In genomic region chr3:1534252-1534651, GRCh38 we compare ENCODE assay signal across 1 cellular context.
A peak's percentile ranks its signal among the peaks of the same experiment; 100 is the strongest.
TF ChIP-seq lines count a peak whose summit lies in the region.

No MANE protein-coding gene starts in this region.

TF ChIP-seq in K562, 482 proteins besides CTCF, POLR2A, EP300 and RAD21 (continued from another document):
- no peak for TF ChIP-seq ZNF707 (CRISPR knock-in tag; conservative IDR thresholded peaks at IDR 0.05)
- no peak for TF ChIP-seq MTA3 (IDR thresholded peaks at IDR 0.05; ENCODE audit: borderline replicate concordance)
- 0 out of 2 replicates have a peak, but pooled peaks have one; percentile 7 for TF ChIP-seq MAFK (IDR thresholded peaks at IDR 0.05; ENCODE audit: low read length)
- TF ChIP-seq, protein P1, sequence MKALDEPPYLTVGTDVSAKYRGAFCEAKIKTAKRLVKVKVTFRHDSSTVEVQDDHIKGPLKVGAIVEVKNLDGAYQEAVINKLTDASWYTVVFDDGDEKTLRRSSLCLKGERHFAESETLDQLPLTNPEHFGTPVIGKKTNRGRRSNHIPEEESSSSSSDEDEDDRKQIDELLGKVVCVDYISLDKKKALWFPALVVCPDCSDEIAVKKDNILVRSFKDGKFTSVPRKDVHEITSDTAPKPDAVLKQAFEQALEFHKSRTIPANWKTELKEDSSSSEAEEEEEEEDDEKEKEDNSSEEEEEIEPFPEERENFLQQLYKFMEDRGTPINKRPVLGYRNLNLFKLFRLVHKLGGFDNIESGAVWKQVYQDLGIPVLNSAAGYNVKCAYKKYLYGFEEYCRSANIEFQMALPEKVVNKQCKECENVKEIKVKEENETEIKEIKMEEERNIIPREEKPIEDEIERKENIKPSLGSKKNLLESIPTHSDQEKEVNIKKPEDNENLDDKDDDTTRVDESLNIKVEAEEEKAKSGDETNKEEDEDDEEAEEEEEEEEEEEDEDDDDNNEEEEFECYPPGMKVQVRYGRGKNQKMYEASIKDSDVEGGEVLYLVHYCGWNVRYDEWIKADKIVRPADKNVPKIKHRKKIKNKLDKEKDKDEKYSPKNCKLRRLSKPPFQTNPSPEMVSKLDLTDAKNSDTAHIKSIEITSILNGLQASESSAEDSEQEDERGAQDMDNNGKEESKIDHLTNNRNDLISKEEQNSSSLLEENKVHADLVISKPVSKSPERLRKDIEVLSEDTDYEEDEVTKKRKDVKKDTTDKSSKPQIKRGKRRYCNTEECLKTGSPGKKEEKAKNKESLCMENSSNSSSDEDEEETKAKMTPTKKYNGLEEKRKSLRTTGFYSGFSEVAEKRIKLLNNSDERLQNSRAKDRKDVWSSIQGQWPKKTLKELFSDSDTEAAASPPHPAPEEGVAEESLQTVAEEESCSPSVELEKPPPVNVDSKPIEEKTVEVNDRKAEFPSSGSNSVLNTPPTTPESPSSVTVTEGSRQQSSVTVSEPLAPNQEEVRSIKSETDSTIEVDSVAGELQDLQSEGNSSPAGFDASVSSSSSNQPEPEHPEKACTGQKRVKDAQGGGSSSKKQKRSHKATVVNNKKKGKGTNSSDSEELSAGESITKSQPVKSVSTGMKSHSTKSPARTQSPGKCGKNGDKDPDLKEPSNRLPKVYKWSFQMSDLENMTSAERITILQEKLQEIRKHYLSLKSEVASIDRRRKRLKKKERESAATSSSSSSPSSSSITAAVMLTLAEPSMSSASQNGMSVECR (CRISPR knock-in tag; IDR thresholded peaks at IDR 0.05): no peak
- no peak for TF ChIP-seq RFX7 (CRISPR knock-in tag; IDR thresholded peaks at IDR 0.05)
- TF ChIP-seq ZNF316 (IDR thresholded peaks at IDR 0.05): peak; percentile 38; the same call in 1 of the 2 replicates
- no peak for TF ChIP-seq ZNF766 (CRISPR knock-in tag; conservative IDR thresholded peaks at IDR 0.05)
- TF ChIP-seq CREB3L1 (IDR thresholded peaks at IDR 0.05; ENCODE audit: borderline replicate concordance, low read depth): no peak
- no peak for TF ChIP-seq JUN (IDR thresholded peaks at IDR 0.05; ENCODE audit: borderline replicate concordance, low read depth, low read length)
- TF ChIP-seq JUN (CRISPR knock-in tag; IDR thresholded peaks at IDR 0.05; ENCODE audit: borderline replicate concordance): no peak
- peak; percentile 32 for TF ChIP-seq MAFG (tag; conservative IDR thresholded peaks at IDR 0.05)
